Comparison of ENCODE assay signal across 9 cellular contexts in the genomic region with DNA sequence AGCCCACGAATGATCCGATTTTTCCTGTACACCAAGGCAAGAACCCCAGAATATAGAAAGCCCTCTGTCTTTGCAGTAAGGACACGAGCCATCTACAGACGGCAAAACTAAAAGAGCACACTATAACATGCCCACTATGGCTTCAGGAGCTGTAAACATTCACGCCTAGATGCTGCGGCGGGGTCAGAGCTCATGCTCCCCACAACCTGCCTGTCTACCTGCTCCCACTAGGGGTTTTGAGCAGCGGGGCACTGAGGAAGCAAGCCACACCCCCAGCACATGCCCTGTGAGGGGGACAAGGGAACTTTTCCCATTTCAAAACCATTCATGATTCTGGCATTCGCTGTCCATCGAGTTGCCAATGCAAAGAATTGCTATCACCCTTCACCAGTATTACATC.
"Had no signal": no experiment of that assay in that cellular context is flagged by ENCODE, and none has a peak within 500 bp of the region (broad histone marks: within the 10 kb centered on the region; RNA-seq: fewer than 3 reads in every experiment).

No MANE protein-coding gene starts in this region.

- ATAC-seq: HepG2, K562 had no signal

- H3K4me3 ChIP-seq: K562 had no signal

- H3K9ac ChIP-seq: KMS-11 had no signal

- DNase-seq: IMR-90, KBM-7, KG1 had no signal

- H3K36me3 Mint-ChIP-seq: IgD-negative memory B cell had no signal

- H3K27ac Mint-ChIP-seq: IgD-negative memory B cell had no signal

- H3K4me3 Mint-ChIP-seq: IgD-negative memory B cell had no signal

- H3K4me2 ChIP-seq: KMS-11 had no signal

- H3K27me3 Mint-ChIP-seq: IgD-negative memory B cell had no signal

- H3K27ac ChIP-seq: HL-60, KMS-11 had no signal

- FAIRE-seq: HepG2, HTR-8/SVneo, K562 had no signal

- H3K4me1 Mint-ChIP-seq: IgD-negative memory B cell had no signal
